Comparison of ENCODE assay signal across 15 cellular contexts in the genomic region with DNA sequence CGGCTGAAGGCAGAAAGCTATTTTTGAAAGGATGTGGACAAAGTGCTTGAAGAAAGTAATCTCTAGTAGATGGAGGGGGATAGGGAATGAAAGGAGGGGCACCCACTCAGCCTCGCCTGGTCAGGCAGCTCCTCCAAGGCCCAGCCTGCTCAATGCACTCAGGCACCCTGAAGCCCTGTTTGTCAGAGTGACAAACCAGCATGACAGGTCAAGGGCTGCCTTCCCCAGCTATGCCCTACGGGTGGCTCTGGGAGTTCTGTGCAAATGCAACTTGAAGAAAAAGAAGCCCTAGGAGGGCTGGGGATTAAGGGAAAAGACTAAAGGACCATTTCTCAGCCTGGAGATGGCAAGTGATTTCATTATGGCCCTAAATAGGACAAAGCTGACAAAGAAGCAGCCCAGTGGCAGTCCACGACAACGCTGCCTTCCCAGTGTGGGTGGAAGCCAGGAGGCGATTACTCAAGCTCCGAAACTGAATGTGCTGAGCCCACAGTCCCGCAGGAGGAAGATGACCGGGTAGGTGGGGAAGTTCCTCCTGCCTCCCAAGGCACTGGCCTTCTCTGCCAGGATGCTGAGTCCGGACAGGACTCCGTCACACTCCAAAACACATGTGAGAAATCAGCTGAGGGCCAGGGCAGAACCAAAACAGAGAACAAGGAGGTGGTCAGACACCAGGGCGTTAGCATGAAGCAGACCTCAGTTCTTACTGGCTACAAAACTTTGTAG. TPM values are rescaled to one million over a fixed set of nuclear protein-coding genes. Genes with fewer than 3 reads are reported as not detected.
A peak's percentile ranks its signal among the peaks of the same experiment; 100 is the strongest.
DNase-seq lines count a peak whose midpoint lies in the region; ATAC-seq and TF ChIP-seq lines count a peak whose summit lies in the region.
"Had no signal": no experiment of that assay in that cellular context is flagged by ENCODE, and none has a peak within 500 bp of the region (broad histone marks: within the 10 kb centered on the region; RNA-seq: fewer than 3 reads in every experiment).

No MANE protein-coding gene starts in this region.

- H3K27ac ChIP-seq in HUES48 (ENCODE audit: low read depth, low read length) (peak overlapping the region; percentile 79), testis (no peak overlapping the region)
- H3K27ac ChIP-seq: Peyer's patch had no signal

- no peaks in the 10 kb centered on the region for H3K9me3 ChIP-seq in HUES48 (ENCODE audit: control insufficient read depth, insufficient read depth, low read length)
- H3K9me3 ChIP-seq in testis: no peaks in the 10 kb centered on the region
- H3K9me3 ChIP-seq: Peyer's patch had no signal

- H3K9ac ChIP-seq in HUES48 (ENCODE audit: low read depth, low read length): no peak overlapping the region

- TF ChIP-seq POLR2A in testis (IDR thresholded peaks at IDR 0.05): no peak

- DNase-seq in medulla oblongata (ENCODE audit: extremely low spot score) (peak; percentile 92), testis (peak; percentile 29), glomerular visceral epithelial cell (ENCODE audit: extremely low spot score) (no peak), DMS79 (lab: John Stamatoyannopoulos, UW) (no peak), NCI-H1417 treated with DMSO at 0.1 percent for 48 hours (lab: John Stamatoyannopoulos, UW) (no peak)
- DNase-seq: central memory CD4-positive, alpha-beta T cell; DMS79 treated with DMSO at 0.1 percent for 48 hours; foreskin melanocyte; NCI-H2107; stimulated activated naive CD8-positive, alpha-beta T cell treated with anti-CD3 and anti-CD28 coated beads, Interleukin-15, amount 100 ng/mL, for 72 hours had no signal

- TF ChIP-seq CTCF in testis (IDR thresholded peaks at IDR 0.05): no peak

- no peaks in the 10 kb centered on the region for H3K36me3 ChIP-seq in HUES48 (ENCODE audit: control insufficient read depth, insufficient read depth, low read length)
- no peaks in the 10 kb centered on the region for H3K36me3 ChIP-seq in testis (ENCODE audit: low read depth, missing control alignments)

- WGBS in testis, 2 donors: 78 to 85% methylated on average over 12 of the region's 12 CpGs

- H3K4me1 ChIP-seq in HUES48 (ENCODE audit: control insufficient read depth, insufficient read depth, low read length): peaks cover 11% of the 10 kb centered on the region
- H3K4me1 ChIP-seq in testis: no peaks in the 10 kb centered on the region

- intact Hi-C loops in testis (cut with DNase I; ENCODE audit: low total_unique reads): no loop called here

- peak; percentile 29 for ATAC-seq in esophagus mucosa
- no peak for ATAC-seq in HG03354 (IDR thresholded peaks at IDR 0.05; ENCODE audit: poor library complexity, severe bottlenecking, unreplicated experiment)
- ATAC-seq: stimulated activated naive CD8-positive, alpha-beta T cell treated with anti-CD3 and anti-CD28 coated beads, Interleukin-15, amount 100 ng/mL, for 72 hours had no signal

- H3K27me3 ChIP-seq in HUES48 (ENCODE audit: control insufficient read depth, insufficient read depth, low read length): no peaks in the 10 kb centered on the region
- H3K27me3 ChIP-seq in testis: no peaks in the 10 kb centered on the region
- H3K27me3 ChIP-seq: Peyer's patch had no signal

- no peak overlapping the region for H3K4me3 ChIP-seq in HUES48 (ENCODE audit: low read depth, low read length)
- H3K4me3 ChIP-seq in testis: no peak overlapping the region
- H3K4me3 ChIP-seq: Peyer's patch had no signal

RNA-seq across cellular contexts. Expression of a gene that starts 16.3 kb away (rescaled TPM):
- total RNA-seq in esophagus mucosa: 26.6 TPM
- total RNA-seq in testis: 10 to 100 TPM; 13.3 to 13.9 TPM
- polyA plus RNA-seq in testis (ENCODE audit: insufficient read depth, low read depth, low replicate concordance): 32.3 TPM

RNA-seq across cellular contexts. Expression of a gene that starts 28.1 kb away (rescaled TPM):
- total RNA-seq in esophagus mucosa: 4.8 TPM
- under 1 TPM in 1 of 2 donors, not detected in 1; 0.25 TPM for total RNA-seq in testis
- polyA plus RNA-seq in testis (ENCODE audit: insufficient read depth, low read depth, low replicate concordance): 0.25 TPM
- polyA plus RNA-seq: IgD-negative memory B cell had no signal

Comparison
In these comparisons a context has a peak if more than half of its experiments do, and no peak if none do; other contexts are left out.
1. DNase-seq: peak in medulla oblongata (single experiment) and testis (single experiment); none in glomerular visceral epithelial cell (single experiment), DMS79 (single experiment) and NCI-H1417 treated with DMSO at 0.1 percent for 48 hours (single experiment).